ENCODE assay signal across 1 cellular context in the genomic region with DNA sequence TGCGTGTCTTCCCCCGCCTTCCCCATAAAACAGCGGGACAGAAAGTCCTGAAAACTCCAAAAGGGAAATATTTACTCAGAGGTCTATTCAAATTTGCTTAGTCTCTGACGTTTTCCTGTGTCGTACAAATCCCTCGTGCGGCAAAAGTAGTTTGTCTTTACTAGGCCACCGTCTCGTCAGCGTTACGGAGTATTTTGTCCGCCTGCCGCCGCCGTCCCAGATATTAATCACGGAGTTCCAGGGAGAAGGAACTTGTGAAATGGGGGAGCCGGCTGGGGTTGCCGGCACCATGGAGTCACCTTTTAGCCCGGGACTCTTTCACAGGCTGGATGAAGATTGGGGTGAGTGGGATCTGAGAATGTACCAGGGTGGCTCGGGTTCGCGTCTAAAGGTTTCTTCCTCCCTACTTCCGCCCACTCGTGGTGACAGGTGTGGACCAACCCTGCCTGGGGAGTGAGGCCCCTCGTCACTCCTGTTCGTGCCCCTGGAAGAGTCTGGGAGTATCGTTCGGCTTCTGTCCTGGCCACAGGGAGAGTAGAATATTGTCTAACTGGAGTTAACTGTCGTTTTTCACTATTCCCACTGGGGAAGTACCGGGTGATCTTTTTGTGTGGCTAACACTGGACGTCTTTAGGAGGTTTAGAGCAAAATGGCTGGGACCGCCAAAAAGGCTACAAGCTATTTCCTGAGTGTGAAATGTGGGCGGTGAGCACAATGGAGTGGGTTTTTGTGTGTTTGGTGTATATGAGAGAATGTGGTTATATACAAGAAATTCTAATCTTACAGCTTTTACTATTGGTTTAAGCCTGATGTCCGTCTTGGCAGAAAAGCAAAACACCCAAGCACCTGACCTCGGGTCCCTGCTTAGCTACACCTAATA.
TF ChIP-seq lines count a peak whose summit lies in the region.

A gene with protein sequence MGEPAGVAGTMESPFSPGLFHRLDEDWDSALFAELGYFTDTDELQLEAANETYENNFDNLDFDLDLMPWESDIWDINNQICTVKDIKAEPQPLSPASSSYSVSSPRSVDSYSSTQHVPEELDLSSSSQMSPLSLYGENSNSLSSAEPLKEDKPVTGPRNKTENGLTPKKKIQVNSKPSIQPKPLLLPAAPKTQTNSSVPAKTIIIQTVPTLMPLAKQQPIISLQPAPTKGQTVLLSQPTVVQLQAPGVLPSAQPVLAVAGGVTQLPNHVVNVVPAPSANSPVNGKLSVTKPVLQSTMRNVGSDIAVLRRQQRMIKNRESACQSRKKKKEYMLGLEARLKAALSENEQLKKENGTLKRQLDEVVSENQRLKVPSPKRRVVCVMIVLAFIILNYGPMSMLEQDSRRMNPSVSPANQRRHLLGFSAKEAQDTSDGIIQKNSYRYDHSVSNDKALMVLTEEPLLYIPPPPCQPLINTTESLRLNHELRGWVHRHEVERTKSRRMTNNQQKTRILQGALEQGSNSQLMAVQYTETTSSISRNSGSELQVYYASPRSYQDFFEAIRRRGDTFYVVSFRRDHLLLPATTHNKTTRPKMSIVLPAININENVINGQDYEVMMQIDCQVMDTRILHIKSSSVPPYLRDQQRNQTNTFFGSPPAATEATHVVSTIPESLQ (plus strand): TSS at position 219 of the 880 bp plus-strand sequence. CDS start 41 bp downstream, at position 260.

TF ChIP-seq in GM12878, 131 proteins besides CTCF, POLR2A, EP300 and RAD21 (continued from another document and continues in another):
- TF ChIP-seq, protein P1, sequence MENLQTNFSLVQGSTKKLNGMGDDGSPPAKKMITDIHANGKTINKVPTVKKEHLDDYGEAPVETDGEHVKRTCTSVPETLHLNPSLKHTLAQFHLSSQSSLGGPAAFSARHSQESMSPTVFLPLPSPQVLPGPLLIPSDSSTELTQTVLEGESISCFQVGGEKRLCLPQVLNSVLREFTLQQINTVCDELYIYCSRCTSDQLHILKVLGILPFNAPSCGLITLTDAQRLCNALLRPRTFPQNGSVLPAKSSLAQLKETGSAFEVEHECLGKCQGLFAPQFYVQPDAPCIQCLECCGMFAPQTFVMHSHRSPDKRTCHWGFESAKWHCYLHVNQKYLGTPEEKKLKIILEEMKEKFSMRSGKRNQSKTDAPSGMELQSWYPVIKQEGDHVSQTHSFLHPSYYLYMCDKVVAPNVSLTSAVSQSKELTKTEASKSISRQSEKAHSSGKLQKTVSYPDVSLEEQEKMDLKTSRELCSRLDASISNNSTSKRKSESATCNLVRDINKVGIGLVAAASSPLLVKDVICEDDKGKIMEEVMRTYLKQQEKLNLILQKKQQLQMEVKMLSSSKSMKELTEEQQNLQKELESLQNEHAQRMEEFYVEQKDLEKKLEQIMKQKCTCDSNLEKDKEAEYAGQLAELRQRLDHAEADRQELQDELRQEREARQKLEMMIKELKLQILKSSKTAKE (IDR thresholded peaks at IDR 0.05; ENCODE audit: low read depth, poor library complexity, severe bottlenecking), result peak; percentile 79
- TF ChIP-seq SIN3A (IDR thresholded peaks at IDR 0.05; ENCODE audit: low read depth, low read length), result no peak
- TF ChIP-seq JUNB (IDR thresholded peaks at IDR 0.05), result peak; percentile 36; the same call in 1 of the 2 replicates
- 0 out of 4 replicates have a peak, but pooled peaks of 1 of the 2 experiments have one; percentile 39 for TF ChIP-seq SRF (IDR thresholded peaks at IDR 0.05; ENCODE audit: low read depth in 2 of 2, low read length in 2 of 2)
- no peak for TF ChIP-seq PAX5 (IDR thresholded peaks at IDR 0.05; ENCODE audit: borderline replicate concordance, low read depth, low read length)
- TF ChIP-seq ETV6 (conservative IDR thresholded peaks at IDR 0.05 in 1 of 2, IDR thresholded peaks at IDR 0.05 in 1 of 2; ENCODE audit: borderline replicate concordance in 1 of 2, low read depth in 1 of 2), result peak in 1 of 2 experiments; percentile 53; a peak in 1 of 4 replicates
- peak; percentile 47; the same call in 1 of the 2 replicates for TF ChIP-seq RAD51 (IDR thresholded peaks at IDR 0.05)
- TF ChIP-seq ASH2L (IDR thresholded peaks at IDR 0.05; ENCODE audit: borderline replicate concordance, low read depth), result peak; percentile 83; the same call in 1 of the 2 replicates
- TF ChIP-seq, protein P2, sequence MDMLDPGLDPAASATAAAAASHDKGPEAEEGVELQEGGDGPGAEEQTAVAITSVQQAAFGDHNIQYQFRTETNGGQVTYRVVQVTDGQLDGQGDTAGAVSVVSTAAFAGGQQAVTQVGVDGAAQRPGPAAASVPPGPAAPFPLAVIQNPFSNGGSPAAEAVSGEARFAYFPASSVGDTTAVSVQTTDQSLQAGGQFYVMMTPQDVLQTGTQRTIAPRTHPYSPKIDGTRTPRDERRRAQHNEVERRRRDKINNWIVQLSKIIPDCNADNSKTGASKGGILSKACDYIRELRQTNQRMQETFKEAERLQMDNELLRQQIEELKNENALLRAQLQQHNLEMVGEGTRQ (IDR thresholded peaks at IDR 0.05; ENCODE audit: borderline replicate concordance, low read depth, low read length), result no peak
- peak; percentile 31 for TF ChIP-seq SMAD1 (IDR thresholded peaks at IDR 0.05; ENCODE audit: low read depth, partially characterized antibody)
- TF ChIP-seq CREM (IDR thresholded peaks at IDR 0.05; ENCODE audit: low read depth), result peak; percentile 97
- TF ChIP-seq, protein P3, sequence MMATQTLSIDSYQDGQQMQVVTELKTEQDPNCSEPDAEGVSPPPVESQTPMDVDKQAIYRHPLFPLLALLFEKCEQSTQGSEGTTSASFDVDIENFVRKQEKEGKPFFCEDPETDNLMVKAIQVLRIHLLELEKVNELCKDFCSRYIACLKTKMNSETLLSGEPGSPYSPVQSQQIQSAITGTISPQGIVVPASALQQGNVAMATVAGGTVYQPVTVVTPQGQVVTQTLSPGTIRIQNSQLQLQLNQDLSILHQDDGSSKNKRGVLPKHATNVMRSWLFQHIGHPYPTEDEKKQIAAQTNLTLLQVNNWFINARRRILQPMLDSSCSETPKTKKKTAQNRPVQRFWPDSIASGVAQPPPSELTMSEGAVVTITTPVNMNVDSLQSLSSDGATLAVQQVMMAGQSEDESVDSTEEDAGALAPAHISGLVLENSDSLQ (IDR thresholded peaks at IDR 0.05), result peak; percentile 49; the same call in 1 of the 2 replicates
- peak; percentile 87 for TF ChIP-seq KLF5 (IDR thresholded peaks at IDR 0.05; ENCODE audit: partially characterized antibody)
- TF ChIP-seq, protein P4, sequence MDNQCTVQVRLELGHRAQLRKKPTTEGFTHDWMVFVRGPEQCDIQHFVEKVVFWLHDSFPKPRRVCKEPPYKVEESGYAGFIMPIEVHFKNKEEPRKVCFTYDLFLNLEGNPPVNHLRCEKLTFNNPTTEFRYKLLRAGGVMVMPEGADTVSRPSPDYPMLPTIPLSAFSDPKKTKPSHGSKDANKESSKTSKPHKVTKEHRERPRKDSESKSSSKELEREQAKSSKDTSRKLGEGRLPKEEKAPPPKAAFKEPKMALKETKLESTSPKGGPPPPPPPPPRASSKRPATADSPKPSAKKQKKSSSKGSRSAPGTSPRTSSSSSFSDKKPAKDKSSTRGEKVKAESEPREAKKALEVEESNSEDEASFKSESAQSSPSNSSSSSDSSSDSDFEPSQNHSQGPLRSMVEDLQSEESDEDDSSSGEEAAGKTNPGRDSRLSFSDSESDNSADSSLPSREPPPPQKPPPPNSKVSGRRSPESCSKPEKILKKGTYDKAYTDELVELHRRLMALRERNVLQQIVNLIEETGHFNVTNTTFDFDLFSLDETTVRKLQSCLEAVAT (IDR thresholded peaks at IDR 0.05), result peak; percentile 77; the same call in 1 of the 2 replicates
- TF ChIP-seq PML (IDR thresholded peaks at IDR 0.05; ENCODE audit: low read length), result peak; percentile 93
- TF ChIP-seq ZNF217 (IDR thresholded peaks at IDR 0.05), result 0 out of 2 replicates have a peak, but pooled peaks have one; percentile 52
- TF ChIP-seq, protein P5, sequence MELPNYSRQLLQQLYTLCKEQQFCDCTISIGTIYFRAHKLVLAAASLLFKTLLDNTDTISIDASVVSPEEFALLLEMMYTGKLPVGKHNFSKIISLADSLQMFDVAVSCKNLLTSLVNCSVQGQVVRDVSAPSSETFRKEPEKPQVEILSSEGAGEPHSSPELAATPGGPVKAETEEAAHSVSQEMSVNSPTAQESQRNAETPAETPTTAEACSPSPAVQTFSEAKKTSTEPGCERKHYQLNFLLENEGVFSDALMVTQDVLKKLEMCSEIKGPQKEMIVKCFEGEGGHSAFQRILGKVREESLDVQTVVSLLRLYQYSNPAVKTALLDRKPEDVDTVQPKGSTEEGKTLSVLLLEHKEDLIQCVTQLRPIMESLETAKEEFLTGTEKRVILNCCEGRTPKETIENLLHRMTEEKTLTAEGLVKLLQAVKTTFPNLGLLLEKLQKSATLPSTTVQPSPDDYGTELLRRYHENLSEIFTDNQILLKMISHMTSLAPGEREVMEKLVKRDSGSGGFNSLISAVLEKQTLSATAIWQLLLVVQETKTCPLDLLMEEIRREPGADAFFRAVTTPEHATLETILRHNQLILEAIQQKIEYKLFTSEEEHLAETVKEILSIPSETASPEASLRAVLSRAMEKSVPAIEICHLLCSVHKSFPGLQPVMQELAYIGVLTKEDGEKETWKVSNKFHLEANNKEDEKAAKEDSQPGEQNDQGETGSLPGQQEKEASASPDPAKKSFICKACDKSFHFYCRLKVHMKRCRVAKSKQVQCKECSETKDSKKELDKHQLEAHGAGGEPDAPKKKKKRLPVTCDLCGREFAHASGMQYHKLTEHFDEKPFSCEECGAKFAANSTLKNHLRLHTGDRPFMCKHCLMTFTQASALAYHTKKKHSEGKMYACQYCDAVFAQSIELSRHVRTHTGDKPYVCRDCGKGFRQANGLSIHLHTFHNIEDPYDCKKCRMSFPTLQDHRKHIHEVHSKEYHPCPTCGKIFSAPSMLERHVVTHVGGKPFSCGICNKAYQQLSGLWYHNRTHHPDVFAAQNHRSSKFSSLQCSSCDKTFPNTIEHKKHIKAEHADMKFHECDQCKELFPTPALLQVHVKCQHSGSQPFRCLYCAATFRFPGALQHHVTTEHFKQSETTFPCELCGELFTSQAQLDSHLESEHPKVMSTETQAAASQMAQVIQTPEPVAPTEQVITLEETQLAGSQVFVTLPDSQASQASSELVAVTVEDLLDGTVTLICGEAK (IDR thresholded peaks at IDR 0.05; ENCODE audit: borderline replicate concordance), result peak; percentile 90
- TF ChIP-seq HCFC1 (IDR thresholded peaks at IDR 0.05; ENCODE audit: low read length), result peak; percentile 76
- TF ChIP-seq IKZF2 (IDR thresholded peaks at IDR 0.05), result peak; percentile 93 to 95
- peak; percentile 51 for TF ChIP-seq NR2F1 (conservative IDR thresholded peaks at IDR 0.05)
- TF ChIP-seq RFX5 (IDR thresholded peaks at IDR 0.05; ENCODE audit: low read depth, low read length), result no peak
- TF ChIP-seq, protein P6, sequence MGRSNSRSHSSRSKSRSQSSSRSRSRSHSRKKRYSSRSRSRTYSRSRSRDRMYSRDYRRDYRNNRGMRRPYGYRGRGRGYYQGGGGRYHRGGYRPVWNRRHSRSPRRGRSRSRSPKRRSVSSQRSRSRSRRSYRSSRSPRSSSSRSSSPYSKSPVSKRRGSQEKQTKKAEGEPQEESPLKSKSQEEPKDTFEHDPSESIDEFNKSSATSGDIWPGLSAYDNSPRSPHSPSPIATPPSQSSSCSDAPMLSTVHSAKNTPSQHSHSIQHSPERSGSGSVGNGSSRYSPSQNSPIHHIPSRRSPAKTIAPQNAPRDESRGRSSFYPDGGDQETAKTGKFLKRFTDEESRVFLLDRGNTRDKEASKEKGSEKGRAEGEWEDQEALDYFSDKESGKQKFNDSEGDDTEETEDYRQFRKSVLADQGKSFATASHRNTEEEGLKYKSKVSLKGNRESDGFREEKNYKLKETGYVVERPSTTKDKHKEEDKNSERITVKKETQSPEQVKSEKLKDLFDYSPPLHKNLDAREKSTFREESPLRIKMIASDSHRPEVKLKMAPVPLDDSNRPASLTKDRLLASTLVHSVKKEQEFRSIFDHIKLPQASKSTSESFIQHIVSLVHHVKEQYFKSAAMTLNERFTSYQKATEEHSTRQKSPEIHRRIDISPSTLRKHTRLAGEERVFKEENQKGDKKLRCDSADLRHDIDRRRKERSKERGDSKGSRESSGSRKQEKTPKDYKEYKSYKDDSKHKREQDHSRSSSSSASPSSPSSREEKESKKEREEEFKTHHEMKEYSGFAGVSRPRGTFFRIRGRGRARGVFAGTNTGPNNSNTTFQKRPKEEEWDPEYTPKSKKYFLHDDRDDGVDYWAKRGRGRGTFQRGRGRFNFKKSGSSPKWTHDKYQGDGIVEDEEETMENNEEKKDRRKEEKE (IDR thresholded peaks at IDR 0.05), result no peak
- no peak for TF ChIP-seq CEBPB (IDR thresholded peaks at IDR 0.05; ENCODE audit: borderline replicate concordance in 1 of 2, low read depth in 2 of 2, low read length in 2 of 2)
- TF ChIP-seq NFIC (IDR thresholded peaks at IDR 0.05; ENCODE audit: low read depth, low read length), result peak; percentile 32; the same call in 1 of the 2 replicates
- TF ChIP-seq, protein P7, sequence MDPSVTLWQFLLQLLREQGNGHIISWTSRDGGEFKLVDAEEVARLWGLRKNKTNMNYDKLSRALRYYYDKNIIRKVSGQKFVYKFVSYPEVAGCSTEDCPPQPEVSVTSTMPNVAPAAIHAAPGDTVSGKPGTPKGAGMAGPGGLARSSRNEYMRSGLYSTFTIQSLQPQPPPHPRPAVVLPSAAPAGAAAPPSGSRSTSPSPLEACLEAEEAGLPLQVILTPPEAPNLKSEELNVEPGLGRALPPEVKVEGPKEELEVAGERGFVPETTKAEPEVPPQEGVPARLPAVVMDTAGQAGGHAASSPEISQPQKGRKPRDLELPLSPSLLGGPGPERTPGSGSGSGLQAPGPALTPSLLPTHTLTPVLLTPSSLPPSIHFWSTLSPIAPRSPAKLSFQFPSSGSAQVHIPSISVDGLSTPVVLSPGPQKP (IDR thresholded peaks at IDR 0.05; ENCODE audit: low read depth, low read length), result no peak
- TF ChIP-seq, protein P8, sequence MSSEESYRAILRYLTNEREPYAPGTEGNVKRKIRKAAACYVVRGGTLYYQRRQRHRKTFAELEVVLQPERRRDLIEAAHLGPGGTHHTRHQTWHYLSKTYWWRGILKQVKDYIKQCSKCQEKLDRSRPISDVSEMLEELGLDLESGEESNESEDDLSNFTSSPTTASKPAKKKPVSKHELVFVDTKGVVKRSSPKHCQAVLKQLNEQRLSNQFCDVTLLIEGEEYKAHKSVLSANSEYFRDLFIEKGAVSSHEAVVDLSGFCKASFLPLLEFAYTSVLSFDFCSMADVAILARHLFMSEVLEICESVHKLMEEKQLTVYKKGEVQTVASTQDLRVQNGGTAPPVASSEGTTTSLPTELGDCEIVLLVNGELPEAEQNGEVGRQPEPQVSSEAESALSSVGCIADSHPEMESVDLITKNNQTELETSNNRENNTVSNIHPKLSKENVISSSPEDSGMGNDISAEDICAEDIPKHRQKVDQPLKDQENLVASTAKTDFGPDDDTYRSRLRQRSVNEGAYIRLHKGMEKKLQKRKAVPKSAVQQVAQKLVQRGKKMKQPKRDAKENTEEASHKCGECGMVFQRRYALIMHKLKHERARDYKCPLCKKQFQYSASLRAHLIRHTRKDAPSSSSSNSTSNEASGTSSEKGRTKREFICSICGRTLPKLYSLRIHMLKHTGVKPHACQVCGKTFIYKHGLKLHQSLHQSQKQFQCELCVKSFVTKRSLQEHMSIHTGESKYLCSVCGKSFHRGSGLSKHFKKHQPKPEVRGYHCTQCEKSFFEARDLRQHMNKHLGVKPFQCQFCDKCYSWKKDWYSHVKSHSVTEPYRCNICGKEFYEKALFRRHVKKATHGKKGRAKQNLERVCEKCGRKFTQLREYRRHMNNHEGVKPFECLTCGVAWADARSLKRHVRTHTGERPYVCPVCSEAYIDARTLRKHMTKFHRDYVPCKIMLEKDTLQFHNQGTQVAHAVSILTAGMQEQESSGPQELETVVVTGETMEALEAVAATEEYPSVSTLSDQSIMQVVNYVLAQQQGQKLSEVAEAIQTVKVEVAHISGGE (CRISPR knock-in tag; IDR thresholded peaks at IDR 0.05), result peak; percentile 71
- peak; percentile 77 to 82 for TF ChIP-seq BHLHE40 (IDR thresholded peaks at IDR 0.05; ENCODE audit: borderline replicate concordance in 1 of 2, low read depth in 2 of 2, low read length in 1 of 2)
- peak; percentile 65; the same call in 1 of the 2 replicates for TF ChIP-seq FOXK2 (IDR thresholded peaks at IDR 0.05)
